ENCODE assay signal across 10 cellular contexts in the genomic region with DNA sequence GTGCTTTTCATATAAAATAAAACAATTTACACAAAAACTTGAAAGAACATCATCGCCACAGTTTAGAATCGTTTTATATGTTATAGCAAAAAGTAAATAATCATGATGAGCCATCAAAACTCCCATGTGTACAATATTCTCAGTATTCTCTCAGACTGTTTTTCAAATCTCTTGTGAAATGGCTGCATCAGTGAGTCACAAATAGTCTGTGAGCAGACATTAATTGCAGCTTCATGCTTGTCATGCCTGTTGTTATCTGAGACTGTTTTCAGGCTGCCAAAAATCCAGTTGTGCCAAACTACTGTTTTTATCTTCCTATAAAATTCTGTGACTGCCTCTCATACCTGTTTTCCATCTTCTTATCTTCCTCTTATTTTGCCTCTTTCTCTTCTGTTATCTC.
A peak's percentile ranks its signal among the peaks of the same experiment; 100 is the strongest.
DNase-seq lines count a peak whose midpoint lies in the region; TF ChIP-seq lines count a peak whose summit lies in the region.
"Had no signal": no experiment of that assay in that cellular context is flagged by ENCODE, and none has a peak within 500 bp of the region (broad histone marks: within the 10 kb centered on the region; RNA-seq: fewer than 3 reads in every experiment).

No MANE protein-coding gene starts in this region.

- H3K27ac Mint-ChIP-seq in activated naive CD4-positive, alpha-beta T cell treated with anti-CD3 and anti-CD28 coated beads for 36 hours: no peak overlapping the region

- H3K4me3 ChIP-seq in cardiac fibroblast (replicated peaks in 1 of 2; ENCODE audit: low read depth in 2 of 2, low read length in 2 of 2) (no peak overlapping the region), Karpas-422 (ENCODE audit: low read length) (no peak overlapping the region)
- H3K4me3 ChIP-seq: ascending aorta had no signal

- no peaks in the 10 kb centered on the region for H3K36me3 Mint-ChIP-seq in activated naive CD4-positive, alpha-beta T cell treated with anti-CD3 and anti-CD28 coated beads for 36 hours (ENCODE audit: low read depth)

- no peaks in the 10 kb centered on the region for H3K4me1 Mint-ChIP-seq in activated naive CD4-positive, alpha-beta T cell treated with anti-CD3 and anti-CD28 coated beads for 36 hours (ENCODE audit: low read depth)

- no peaks in the 10 kb centered on the region for H3K9me3 ChIP-seq in Karpas-422 (ENCODE audit: low read length)
- H3K9me3 ChIP-seq: ascending aorta had no signal

- CTCF ChIA-PET in activated naive CD4-positive, alpha-beta T cell treated with anti-CD3 and anti-CD28 coated beads for 36 hours (lab: Charles Lee): no interaction called here

- H3K4me3 Mint-ChIP-seq in activated naive CD4-positive, alpha-beta T cell treated with anti-CD3 and anti-CD28 coated beads for 36 hours: no peak overlapping the region

- DNase-seq in Ammon's horn (ENCODE audit: low spot score) (peak; percentile 21), M059J (ENCODE audit: low read depth) (peak; percentile 33), cardiac fibroblast (ENCODE audit: low read depth in 2 of 2) (peak; percentile 61 to 68), myocyte (ENCODE audit: low read depth) (peak; percentile 23), Karpas-422 (no peak), NCI-H2081 treated with DMSO at 0.1 percent for 48 hours (lab: John Stamatoyannopoulos, UW) (no peak)
- no peak for DNase-seq in activated naive CD4-positive, alpha-beta T cell treated with anti-CD3 and anti-CD28 coated beads for 36 hours
- DNase-seq in effector CD4-positive, alpha-beta T cell: no peak
- DNase-seq: GOT3 had no signal

- H3K9me2 ChIP-seq in Karpas-422 (replicated peaks; ENCODE audit: insufficient read depth, low read length): no peaks in the 10 kb centered on the region

- no peak overlapping the region for H3K27ac ChIP-seq in Karpas-422 (ENCODE audit: low read length)
- H3K27ac ChIP-seq: ascending aorta had no signal

- no peak overlapping the region for H3K4me2 ChIP-seq in Karpas-422 (ENCODE audit: low read depth, low read length, poor library complexity, severe bottlenecking)

- no peak for TF ChIP-seq CTCF in cardiac fibroblast (IDR thresholded peaks at IDR 0.05; ENCODE audit: low read depth, low read length)

- H3K36me3 ChIP-seq in Karpas-422 (ENCODE audit: insufficient read depth, low read length): no peaks in the 10 kb centered on the region
- H3K36me3 ChIP-seq: ascending aorta had no signal

- peaks cover 20% of the 10 kb centered on the region for H3K27me3 Mint-ChIP-seq in activated naive CD4-positive, alpha-beta T cell treated with anti-CD3 and anti-CD28 coated beads for 36 hours (ENCODE audit: low read depth)

- intact Hi-C loops in activated naive CD4-positive, alpha-beta T cell treated with anti-CD3 and anti-CD28 coated beads for 36 hours (cut with micrococcal nuclease): loop anchor here (10.0 kb wide), 1 partner anchor 215 kb away; no protein-coding TSS in a partner anchor

- no peak overlapping the region for H2AFZ ChIP-seq in Karpas-422 (ENCODE audit: low read length)

- H3K4me1 ChIP-seq in Karpas-422 (ENCODE audit: low read length): no peaks in the 10 kb centered on the region
- H3K4me1 ChIP-seq: ascending aorta had no signal

- H3K79me2 ChIP-seq in Karpas-422 (ENCODE audit: low read length): no peaks in the 10 kb centered on the region

- H3K27me3 ChIP-seq in Karpas-422 (ENCODE audit: low read length): no peaks in the 10 kb centered on the region
- H3K27me3 ChIP-seq: ascending aorta had no signal

- no peak overlapping the region for H3K9ac ChIP-seq in Karpas-422 (ENCODE audit: low read length)

- H3K9me3 Mint-ChIP-seq in activated naive CD4-positive, alpha-beta T cell treated with anti-CD3 and anti-CD28 coated beads for 36 hours: no peaks in the 10 kb centered on the region

- H4K20me1 ChIP-seq in Karpas-422 (ENCODE audit: insufficient read depth, low read depth, low read length): no peaks in the 10 kb centered on the region

Comparison
In these comparisons a context has a peak if more than half of its experiments do, and no peak if none do; other contexts are left out.
1. DNase-seq: peak in Ammon's horn (single experiment), M059J (single experiment), cardiac fibroblast (2 of 2) and myocyte (single experiment); none in activated naive CD4-positive, alpha-beta T cell treated with anti-CD3 and anti-CD28 coated beads for 36 hours (single experiment), Karpas-422 (single experiment), NCI-H2081 treated with DMSO at 0.1 percent for 48 hours (single experiment) and effector CD4-positive, alpha-beta T cell (single experiment).